8 cellular contexts compared by ENCODE assay signal in genomic region chr3:152444029-152444641, GRCh38.
DNase-seq lines count a peak whose midpoint lies in the region; ATAC-seq and TF ChIP-seq lines count a peak whose summit lies in the region.

No MANE protein-coding gene starts in this region.

- H3K36me3 Mint-ChIP-seq in naive thymus-derived CD8-positive, alpha-beta T cell, result peaks cover 0 to 73% (median 14%) of the 10 kb centered on the region in 3 donors

- H3K4me1 Mint-ChIP-seq in naive thymus-derived CD8-positive, alpha-beta T cell, result peaks cover 28 to 90% (median 70%) of the 10 kb centered on the region in 4 donors

- DNase-seq in NCI-H1436 (lab: John Stamatoyannopoulos, UW) (peak; percentile 22), NCI-H1436 treated with DMSO at 0.1 percent for 48 hours (lab: John Stamatoyannopoulos, UW) (no peak), HT-29 (ENCODE audit: low spot score) (peak; percentile 80), SHP77 (lab: John Stamatoyannopoulos, UW) (peak; percentile 23 to 33), epithelial cell of proximal tubule (ENCODE audit: low read depth) (peak; percentile 23)
- peak in 2 of 10 donors; percentile 36 to 39 for DNase-seq in naive thymus-derived CD8-positive, alpha-beta T cell

- H3K4me3 ChIP-seq in epithelial cell of proximal tubule (ENCODE audit: low read depth, low read length), result no peak overlapping the region

- peak in 1 of 2 donors; percentile 40 for ATAC-seq in naive thymus-derived CD8-positive, alpha-beta T cell
- ATAC-seq in HG02623 (IDR thresholded peaks at IDR 0.05; ENCODE audit: unreplicated experiment) (no peak), HG02938 (IDR thresholded peaks at IDR 0.05; ENCODE audit: unreplicated experiment) (no peak)

- no peaks in the 10 kb centered on the region for H3K27me3 Mint-ChIP-seq in naive thymus-derived CD8-positive, alpha-beta T cell

- no peaks in the 10 kb centered on the region for H3K9me3 Mint-ChIP-seq in naive thymus-derived CD8-positive, alpha-beta T cell

- H3K27ac Mint-ChIP-seq in naive thymus-derived CD8-positive, alpha-beta T cell, result peak overlapping the region in 9 of 10 donors; percentile 3 to 80 (median 54)

- H3K4me3 Mint-ChIP-seq in naive thymus-derived CD8-positive, alpha-beta T cell, result peak overlapping the region in 6 of 10 donors; percentile 9 to 54 (median 26)

- peak; percentile 69 for TF ChIP-seq CTCF in epithelial cell of proximal tubule (conservative IDR thresholded peaks at IDR 0.05; ENCODE audit: low read depth, low read length)

- POLR2A ChIA-PET in naive thymus-derived CD8-positive, alpha-beta T cell (lab: Charles Lee), result interaction anchor here (2.5 kb wide), 1 partner anchor 175 kb away, joined by 9 read pairs; the partner anchor contains the start of gene MBNL1
